ENCODE assay signal across 10 cellular contexts in the genomic region with DNA sequence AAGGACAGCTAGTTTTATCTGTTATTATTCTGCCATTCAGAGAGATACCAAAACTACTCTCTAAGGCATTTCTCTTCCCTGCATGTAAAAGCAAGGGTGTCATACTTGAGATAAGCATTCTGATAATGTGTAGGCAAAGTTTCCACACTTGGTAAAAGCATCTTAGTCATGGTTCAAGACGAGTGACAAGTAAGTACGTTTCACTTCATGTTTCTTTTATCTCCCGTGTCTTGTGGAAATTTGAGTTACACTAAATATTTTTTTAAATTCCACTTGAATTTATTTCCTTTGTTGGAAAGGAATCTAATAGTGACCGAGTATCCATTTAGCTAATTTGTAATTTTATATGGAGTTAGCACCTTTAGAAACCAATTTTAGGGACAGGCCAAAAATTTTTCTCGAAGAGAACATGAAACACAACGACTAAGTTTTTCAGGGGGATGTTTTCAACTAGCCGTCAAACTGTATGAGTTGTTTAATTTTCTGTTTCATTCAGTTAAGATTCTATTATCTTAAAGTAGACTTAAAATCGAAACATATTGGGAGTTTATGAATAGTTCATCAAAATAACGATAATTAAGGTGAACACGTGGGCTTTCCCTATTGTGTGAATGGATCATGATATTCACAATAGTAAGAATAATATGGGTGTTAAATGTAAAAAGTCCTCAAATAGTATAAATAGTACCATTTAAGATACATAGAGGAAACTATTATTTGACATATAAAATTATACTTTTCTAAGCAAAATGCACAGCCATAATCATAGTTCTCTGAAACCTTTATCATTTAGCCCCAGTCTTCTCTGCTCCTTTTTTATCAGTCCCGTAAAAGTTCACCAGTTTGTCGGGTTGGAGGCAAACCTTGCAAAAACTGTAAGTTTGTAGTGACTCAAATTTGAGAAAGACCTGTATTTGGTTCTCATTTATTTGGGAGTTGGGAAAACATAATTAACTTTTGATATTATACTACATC. TPM values are rescaled to one million over a fixed set of nuclear protein-coding genes. Genes with fewer than 3 reads are reported as not detected.
DNase-seq lines count a peak whose midpoint lies in the region; ATAC-seq and TF ChIP-seq lines count a peak whose summit lies in the region.
"Had no signal": no experiment of that assay in that cellular context is flagged by ENCODE, and none has a peak within 500 bp of the region (broad histone marks: within the 10 kb centered on the region; RNA-seq: fewer than 3 reads in every experiment).

No MANE protein-coding gene starts in this region.

- intact Hi-C loops in Panc1 (cut with micrococcal nuclease; ENCODE audit: unreplicated experiment), result loop anchor here (5.0 kb wide), 1 partner anchor 84 kb away; a partner anchor contains a TSS

- peak overlapping the region; percentile 0 to 53; a peak in 3 of 4 replicates for H3K4me3 ChIP-seq in Panc1 (ENCODE audit: low read depth in 2 of 2, low read length in 2 of 2)
- H3K4me3 ChIP-seq in effector memory CD4-positive, alpha-beta T cell (ENCODE audit: insufficient read depth, low read depth, low read length, poor library complexity, severe bottlenecking), result peak overlapping the region; percentile 3

- H3K4me1 ChIP-seq in Panc1 (ENCODE audit: control insufficient read depth, insufficient read depth, low read length), result peaks cover 20% of the 10 kb centered on the region
- H3K4me1 ChIP-seq in effector memory CD4-positive, alpha-beta T cell (ENCODE audit: control insufficient read depth, insufficient read depth, low read length, poor library complexity, severe bottlenecking), result peaks cover 5% of the 10 kb centered on the region

- no peaks in the 10 kb centered on the region for H3K27me3 ChIP-seq in Panc1 (ENCODE audit: control insufficient read depth, insufficient read depth, low read length)
- no peaks in the 10 kb centered on the region for H3K27me3 ChIP-seq in effector memory CD4-positive, alpha-beta T cell (replicated peaks; ENCODE audit: control insufficient read depth, insufficient read depth, low read length, poor library complexity, severe bottlenecking)

- no peak for DNase-seq in activated CD4-positive, alpha-beta T cell treated with anti-CD3 and anti-CD28 coated beads, Interleukin-2, amount 10 ng/mL, durations not matched to agents 7 days and 5 days
- DNase-seq in activated CD4-positive, alpha-beta T cell treated with anti-CD3 and anti-CD28 coated beads, Interleukin-2, amount 50 U/mL, for 4 hours, result no peak
- DNase-seq in Panc1 (ENCODE audit: low read depth, low spot score) (no peak), NCI-H526 (lab: John Stamatoyannopoulos, UW) (no peak), dedifferentiated amniotic fluid mesenchymal stem cell (ENCODE audit: extremely low spot score) (no peak)
- DNase-seq in effector memory CD4-positive, alpha-beta T cell, result no peak
- no peak for DNase-seq in stimulated activated effector memory CD8-positive, alpha-beta T cell treated with anti-CD3 and anti-CD28 coated beads, Interleukin-12 subunit alpha, Interleukin-12 subunit beta, amount 100 ng/mL, for 72 hours (ENCODE audit: low spot score in 2 of 2)
- no peak for DNase-seq in stimulated activated CD4-positive, alpha-beta T cell treated with anti-CD3 and anti-CD28 coated beads, Interleukin-12 subunit alpha, Interleukin-12 subunit beta, amount 100 ng/mL, for 4 hours
- DNase-seq: NCI-H2081 had no signal

- H3K27ac Mint-ChIP-seq in activated CD4-positive, alpha-beta T cell treated with anti-CD3 and anti-CD28 coated beads, Interleukin-2, amount 10 ng/mL, durations not matched to agents 7 days and 5 days, result peak overlapping the region; percentile 17
- H3K27ac Mint-ChIP-seq in stimulated activated effector memory CD8-positive, alpha-beta T cell treated with anti-CD3 and anti-CD28 coated beads, Interleukin-12 subunit alpha, Interleukin-12 subunit beta, amount 100 ng/mL, for 72 hours, result peak overlapping the region; percentile 59

- H3K4me3 Mint-ChIP-seq in activated CD4-positive, alpha-beta T cell treated with anti-CD3 and anti-CD28 coated beads, Interleukin-2, amount 10 ng/mL, durations not matched to agents 7 days and 5 days, result peak overlapping the region; percentile 81
- H3K4me3 Mint-ChIP-seq in stimulated activated effector memory CD8-positive, alpha-beta T cell treated with anti-CD3 and anti-CD28 coated beads, Interleukin-12 subunit alpha, Interleukin-12 subunit beta, amount 100 ng/mL, for 72 hours, result peak overlapping the region; percentile 76

- no peaks in the 10 kb centered on the region for H3K36me3 ChIP-seq in Panc1 (ENCODE audit: control insufficient read depth, insufficient read depth, low read length)
- H3K36me3 ChIP-seq in effector memory CD4-positive, alpha-beta T cell (ENCODE audit: control insufficient read depth, insufficient read depth, low read length), result peaks cover 5% of the 10 kb centered on the region

- in situ Hi-C loops in Panc1 (cut with HindIII; ENCODE audit: low pct_unique_long_range_greater_than_20kb, low sequenced_read_pairs), result no loop called here

- H3K9me3 ChIP-seq in Panc1 (ENCODE audit: control insufficient read depth, insufficient read depth, low read depth, low read length), result no peaks in the 10 kb centered on the region
- no peaks in the 10 kb centered on the region for H3K9me3 ChIP-seq in effector memory CD4-positive, alpha-beta T cell (ENCODE audit: control insufficient read depth, low read length)

- H3K4me1 Mint-ChIP-seq in activated CD4-positive, alpha-beta T cell treated with anti-CD3 and anti-CD28 coated beads, Interleukin-2, amount 10 ng/mL, durations not matched to agents 7 days and 5 days, result peaks cover 52% of the 10 kb centered on the region
- peaks cover 12% of the 10 kb centered on the region for H3K4me1 Mint-ChIP-seq in stimulated activated effector memory CD8-positive, alpha-beta T cell treated with anti-CD3 and anti-CD28 coated beads, Interleukin-12 subunit alpha, Interleukin-12 subunit beta, amount 100 ng/mL, for 72 hours

- H3K36me3 Mint-ChIP-seq in activated CD4-positive, alpha-beta T cell treated with anti-CD3 and anti-CD28 coated beads, Interleukin-2, amount 10 ng/mL, durations not matched to agents 7 days and 5 days (ENCODE audit: low read depth), result peaks cover 13% of the 10 kb centered on the region
- H3K36me3 Mint-ChIP-seq in stimulated activated effector memory CD8-positive, alpha-beta T cell treated with anti-CD3 and anti-CD28 coated beads, Interleukin-12 subunit alpha, Interleukin-12 subunit beta, amount 100 ng/mL, for 72 hours, result no peaks in the 10 kb centered on the region

- no peak for ATAC-seq in Panc1
- peak; percentile 55 for ATAC-seq in stimulated activated effector memory CD8-positive, alpha-beta T cell treated with anti-CD3 and anti-CD28 coated beads, Interleukin-12 subunit alpha, Interleukin-12 subunit beta, amount 100 ng/mL, for 72 hours

- H3K27me3 Mint-ChIP-seq in activated CD4-positive, alpha-beta T cell treated with anti-CD3 and anti-CD28 coated beads, Interleukin-2, amount 10 ng/mL, durations not matched to agents 7 days and 5 days, result no peaks in the 10 kb centered on the region

- POLR2A ChIA-PET in activated CD4-positive, alpha-beta T cell treated with anti-CD3 and anti-CD28 coated beads, Interleukin-2, amount 10 ng/mL, durations not matched to agents 7 days and 5 days (lab: Charles Lee), result no interaction called here
- POLR2A ChIA-PET in Panc1 (lab: Charles Lee), result no interaction called here

- CTCF ChIA-PET in activated CD4-positive, alpha-beta T cell treated with anti-CD3 and anti-CD28 coated beads, Interleukin-2, amount 10 ng/mL, durations not matched to agents 7 days and 5 days (lab: Charles Lee), result interaction anchor here (2.4 kb wide), 1 partner anchor 16 kb away, joined by 9 read pairs; no protein-coding TSS in a partner anchor
- CTCF ChIA-PET in Panc1 (lab: Charles Lee), result no interaction called here

- BruUV-seq in Panc1 (replicated peaks; lab: Mats Ljungman, UMichigan), result no TSS peak

- no peaks in the 10 kb centered on the region for H3K9me3 Mint-ChIP-seq in activated CD4-positive, alpha-beta T cell treated with anti-CD3 and anti-CD28 coated beads, Interleukin-2, amount 10 ng/mL, durations not matched to agents 7 days and 5 days
- no peaks in the 10 kb centered on the region for H3K9me3 Mint-ChIP-seq in stimulated activated effector memory CD8-positive, alpha-beta T cell treated with anti-CD3 and anti-CD28 coated beads, Interleukin-12 subunit alpha, Interleukin-12 subunit beta, amount 100 ng/mL, for 72 hours

- TF ChIP-seq CTCF in Panc1 (IDR thresholded peaks at IDR 0.05), result no peak

- H3K27ac ChIP-seq in Panc1 (ENCODE audit: low read length), result peak overlapping the region; percentile 95
- H3K27ac ChIP-seq in effector memory CD4-positive, alpha-beta T cell (ENCODE audit: insufficient read depth, low read length, poor library complexity, severe bottlenecking), result no peak overlapping the region

RNA-seq across cellular contexts. Expression of a gene that starts 1.6 kb away (rescaled TPM):
- 1 to 10 TPM; 5.9 to 6.2 TPM for total RNA-seq in activated CD4-positive, alpha-beta T cell treated with anti-CD3 and anti-CD28 coated beads, Interleukin-2, amount 10 ng/mL, durations not matched to agents 7 days and 5 days
- 2.2 TPM for total RNA-seq in Panc1 (2021; ENCODE audit: unreplicated experiment)
- 1.2 TPM for polyA plus RNA-seq in Panc1 (2012; ENCODE audit: insufficient read length)

RNA-seq across cellular contexts. Expression of a gene that starts 28.3 kb away (rescaled TPM):
- 1 to 10 TPM in 1 of 2 experiments, under 1 TPM in 1; 0.87 to 1.2 TPM for total RNA-seq in activated CD4-positive, alpha-beta T cell treated with anti-CD3 and anti-CD28 coated beads, Interleukin-2, amount 10 ng/mL, durations not matched to agents 7 days and 5 days
- 0.54 TPM for total RNA-seq in Panc1 (2021; ENCODE audit: unreplicated experiment)
- polyA plus RNA-seq in Panc1 (2012; ENCODE audit: insufficient read length), result 0.57 TPM

RNA-seq across cellular contexts. Expression of a gene that starts 34.6 kb away (rescaled TPM):
- total RNA-seq in activated CD4-positive, alpha-beta T cell treated with anti-CD3 and anti-CD28 coated beads, Interleukin-2, amount 10 ng/mL, durations not matched to agents 7 days and 5 days, result not detected
- 0.15 TPM for total RNA-seq in Panc1 (2021; ENCODE audit: unreplicated experiment)
- polyA plus RNA-seq in Panc1 (2012; ENCODE audit: insufficient read length), result 0.12 TPM
- total RNA-seq: kidney epithelial cell had no signal
